Comparison of ENCODE assay signal across 35 cellular contexts in the genomic region with DNA sequence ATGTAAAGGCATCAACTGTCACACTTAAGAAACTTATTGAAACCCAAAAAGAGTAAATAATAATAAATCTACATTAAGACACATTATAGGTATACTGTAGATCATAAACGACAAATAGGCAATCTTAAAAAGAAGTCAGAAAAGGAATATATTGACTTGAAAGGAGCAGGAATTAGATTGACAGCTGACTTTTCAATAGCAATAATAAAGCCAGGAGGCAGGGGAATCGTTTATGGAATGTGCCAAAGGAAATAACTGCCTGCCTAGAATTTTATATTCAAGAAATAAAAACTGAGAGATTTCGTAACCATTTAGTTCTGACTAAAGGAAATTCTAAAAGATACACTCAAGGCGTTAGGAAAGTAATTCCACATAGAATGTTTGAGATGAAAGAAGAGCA. TPM values are rescaled to one million over a fixed set of nuclear protein-coding genes. Genes with fewer than 3 reads are reported as not detected.
"Had no signal": no experiment of that assay in that cellular context is flagged by ENCODE, and none has a peak within 500 bp of the region (broad histone marks: within the 10 kb centered on the region; RNA-seq: fewer than 3 reads in every experiment).

No MANE protein-coding gene starts in this region.

- H3K27ac ChIP-seq: colonic mucosa, epithelial cell of prostate, esophagus squamous epithelium, gastrocnemius medialis, heart right ventricle, left lung, lower lobe of right lung had no signal

- ATAC-seq: effector memory CD8-positive, alpha-beta T cell; esophagus mucosa; gastrocnemius medialis; heart right ventricle; left cardiac atrium; left lung; left ventricle myocardium superior; lower lobe of right lung; mucosa of descending colon had no signal

- FAIRE-seq: endometrium, islet of Langerhans, keratinocyte had no signal

- H3K9me3 Mint-ChIP-seq: endodermal cell had no signal

- H3K36me3 ChIP-seq: colonic mucosa, esophagus squamous epithelium, gastrocnemius medialis, heart right ventricle, left lung, lower lobe of right lung had no signal

- H3K4me1 ChIP-seq: colonic mucosa, esophagus squamous epithelium, gastrocnemius medialis, heart right ventricle, left lung, lower lobe of right lung had no signal

- H3K4me3 Mint-ChIP-seq: dendritic cell treated with granulocyte-macrophage colony-stimulating factor and Interleukin-4, amounts not matched to agents 40 ng/mL and 50 ng/mL, for 4 days; effector memory CD8-positive, alpha-beta T cell; endodermal cell; mesothelial cell of epicardium; naive B cell had no signal

- H3K36me3 Mint-ChIP-seq: mesothelial cell of epicardium had no signal

- DNase-seq: colonic mucosa; cortex of kidney; effector CD8-positive, alpha-beta T cell; effector memory CD8-positive, alpha-beta T cell; endodermal cell; erythroblast; esophagus squamous epithelium; foreskin fibroblast; foreskin melanocyte; gastrocnemius medialis; glutamatergic neuron; head of caudate nucleus; heart right ventricle; hippocampal formation; left cardiac atrium; left lung; left ventricle myocardium superior; lower lobe of right lung; mesenchymal stem cell; mucosa of descending colon; naive B cell had no signal

- H3K4me1 Mint-ChIP-seq: endodermal cell, mesothelial cell of epicardium, naive B cell had no signal

- H3K9me3 ChIP-seq: colonic mucosa, esophagus squamous epithelium, gastrocnemius medialis, lower lobe of right lung had no signal

- H3K27me3 ChIP-seq: colonic mucosa, esophagus squamous epithelium, gastrocnemius medialis, left lung had no signal

- H3K27ac Mint-ChIP-seq: dendritic cell treated with granulocyte-macrophage colony-stimulating factor and Interleukin-4, amounts not matched to agents 40 ng/mL and 50 ng/mL, for 4 days; effector memory CD8-positive, alpha-beta T cell; endodermal cell; mesothelial cell of epicardium; naive B cell had no signal

- H3K4me3 ChIP-seq: colonic mucosa, esophagus squamous epithelium, gastrocnemius medialis, heart right ventricle, left lung, lower lobe of right lung, mucosa of descending colon had no signal

RNA-seq across cellular contexts. Expression of gene ACSL6, which starts 21.7 kb away (rescaled TPM):
- total RNA-seq: glomerular endothelial cell, mesothelial cell of epicardium had no signal

RNA-seq across cellular contexts. Expression of gene IL3, which starts 27.3 kb away (rescaled TPM):
- total RNA-seq: dermis microvascular lymphatic vessel endothelial cell, endodermal cell, esophagus mucosa, esophagus squamous epithelium, gastrocnemius medialis, glomerular endothelial cell, heart right ventricle, kidney epithelial cell, left cardiac atrium, left lung, left ventricle myocardium superior, lower leg skin, lower lobe of right lung, lung microvascular endothelial cell, mesenteric fat pad, mesothelial cell of epicardium, mucosa of descending colon, myocyte had no signal
- polyA plus RNA-seq: heart right ventricle, keratinocyte had no signal

RNA-seq across cellular contexts. Expression of gene CSF2, which starts 40.5 kb away (rescaled TPM):
- total RNA-seq: endodermal cell, esophagus mucosa, esophagus squamous epithelium, gastrocnemius medialis, heart right ventricle, left cardiac atrium, left ventricle myocardium superior, lower leg skin, mesenteric fat pad, mesothelial cell of epicardium, mucosa of descending colon, myocyte had no signal
- polyA plus RNA-seq: heart right ventricle had no signal
